ENCODE assay signal across 2 cellular contexts in the genomic region with DNA sequence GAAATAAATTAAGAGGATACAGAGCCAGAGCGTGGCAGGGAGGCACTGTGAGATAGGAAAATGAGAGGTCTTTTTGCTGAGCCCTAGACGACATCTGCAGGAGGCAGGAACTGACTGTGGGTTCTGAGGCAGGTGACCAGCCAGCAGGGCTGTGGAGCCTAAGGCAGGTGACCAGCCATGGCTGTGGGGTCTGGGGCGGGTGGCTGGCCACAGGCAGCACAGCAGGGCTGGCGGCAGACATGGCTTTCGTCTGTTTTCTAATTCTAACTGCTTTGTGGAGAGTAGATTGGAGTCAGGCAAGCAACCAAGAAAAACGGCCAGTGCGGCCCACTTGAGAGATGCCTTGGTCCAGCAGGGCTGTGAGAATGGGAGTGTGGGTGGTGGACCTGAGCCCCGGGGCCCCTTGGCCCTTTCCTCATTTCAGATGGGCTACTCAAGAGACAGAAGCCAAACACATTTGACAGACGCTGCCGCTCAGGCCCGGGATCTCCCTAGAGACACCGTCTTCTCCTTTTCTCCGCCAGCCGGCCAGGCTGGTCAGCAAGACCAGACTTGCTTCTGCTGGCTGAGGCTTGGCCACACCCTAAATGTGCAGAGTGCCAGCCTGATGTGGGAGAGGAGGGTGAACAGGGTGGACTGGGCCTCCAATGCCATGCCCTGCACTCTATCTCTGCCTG.
TF ChIP-seq lines count a peak whose summit lies in the region.

No MANE protein-coding gene starts in this region.

TF ChIP-seq in H1, 55 proteins besides CTCF, POLR2A, EP300 and RAD21:
- no peak for TF ChIP-seq PHF8 (conservative IDR thresholded peaks at IDR 0.05; ENCODE audit: low read depth, low read length)
- no peak for TF ChIP-seq CBX5 (IDR thresholded peaks at IDR 0.05; ENCODE audit: low read depth, low read length)
- no peak for TF ChIP-seq SUZ12 (IDR thresholded peaks at IDR 0.05; ENCODE audit: low read length)
- TF ChIP-seq RFX5 (IDR thresholded peaks at IDR 0.05; ENCODE audit: borderline replicate concordance, low read depth, low read length): no peak
- TF ChIP-seq SP4 (IDR thresholded peaks at IDR 0.05; ENCODE audit: low read length): no peak
- no peak for TF ChIP-seq TEAD4 (IDR thresholded peaks at IDR 0.05; ENCODE audit: low read depth, low read length)
- no peak for TF ChIP-seq CEBPB (IDR thresholded peaks at IDR 0.05; ENCODE audit: low read depth, low read length)
- TF ChIP-seq TAF1 (IDR thresholded peaks at IDR 0.05; ENCODE audit: low read depth, low read length): no peak
- TF ChIP-seq GABPA (IDR thresholded peaks at IDR 0.05; ENCODE audit: borderline replicate concordance, insufficient read depth, low read length): no peak
- TF ChIP-seq BRCA1 (IDR thresholded peaks at IDR 0.05; ENCODE audit: low read depth, low read length): no peak
- TF ChIP-seq SRF (IDR thresholded peaks at IDR 0.05; ENCODE audit: low read depth, low read length): no peak
- TF ChIP-seq JUND (IDR thresholded peaks at IDR 0.05; ENCODE audit: low read length): no peak

TF ChIP-seq in WTC11, 78 proteins besides CTCF, POLR2A, EP300 and RAD21:
- no peak for TF ChIP-seq SMAD4 (CRISPR knock-in tag; IDR thresholded peaks at IDR 0.05)
- TF ChIP-seq RORB (CRISPR knock-in tag; IDR thresholded peaks at IDR 0.05): no peak
- no peak for TF ChIP-seq ZNF263 (CRISPR knock-in tag; IDR thresholded peaks at IDR 0.05; ENCODE audit: low read depth)
- TF ChIP-seq, protein P1, sequence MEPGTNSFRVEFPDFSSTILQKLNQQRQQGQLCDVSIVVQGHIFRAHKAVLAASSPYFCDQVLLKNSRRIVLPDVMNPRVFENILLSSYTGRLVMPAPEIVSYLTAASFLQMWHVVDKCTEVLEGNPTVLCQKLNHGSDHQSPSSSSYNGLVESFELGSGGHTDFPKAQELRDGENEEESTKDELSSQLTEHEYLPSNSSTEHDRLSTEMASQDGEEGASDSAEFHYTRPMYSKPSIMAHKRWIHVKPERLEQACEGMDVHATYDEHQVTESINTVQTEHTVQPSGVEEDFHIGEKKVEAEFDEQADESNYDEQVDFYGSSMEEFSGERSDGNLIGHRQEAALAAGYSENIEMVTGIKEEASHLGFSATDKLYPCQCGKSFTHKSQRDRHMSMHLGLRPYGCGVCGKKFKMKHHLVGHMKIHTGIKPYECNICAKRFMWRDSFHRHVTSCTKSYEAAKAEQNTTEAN (CRISPR knock-in tag; IDR thresholded peaks at IDR 0.05): no peak
- TF ChIP-seq, protein P2, sequence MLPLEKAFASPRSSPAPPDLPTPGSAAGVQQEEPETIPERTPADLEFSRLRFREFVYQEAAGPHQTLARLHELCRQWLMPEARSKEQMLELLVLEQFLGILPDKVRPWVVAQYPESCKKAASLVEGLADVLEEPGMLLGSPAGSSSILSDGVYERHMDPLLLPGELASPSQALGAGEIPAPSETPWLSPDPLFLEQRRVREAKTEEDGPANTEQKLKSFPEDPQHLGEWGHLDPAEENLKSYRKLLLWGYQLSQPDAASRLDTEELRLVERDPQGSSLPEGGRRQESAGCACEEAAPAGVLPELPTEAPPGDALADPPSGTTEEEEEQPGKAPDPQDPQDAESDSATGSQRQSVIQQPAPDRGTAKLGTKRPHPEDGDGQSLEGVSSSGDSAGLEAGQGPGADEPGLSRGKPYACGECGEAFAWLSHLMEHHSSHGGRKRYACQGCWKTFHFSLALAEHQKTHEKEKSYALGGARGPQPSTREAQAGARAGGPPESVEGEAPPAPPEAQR (CRISPR knock-in tag; IDR thresholded peaks at IDR 0.05): no peak
- TF ChIP-seq SP1 (CRISPR knock-in tag; conservative IDR thresholded peaks at IDR 0.05): no peak
- TF ChIP-seq ZNF232 (CRISPR knock-in tag; IDR thresholded peaks at IDR 0.05): no peak
- TF ChIP-seq TCF7 (CRISPR knock-in tag; IDR thresholded peaks at IDR 0.05; ENCODE audit: low read depth): no peak
- TF ChIP-seq, protein P3, sequence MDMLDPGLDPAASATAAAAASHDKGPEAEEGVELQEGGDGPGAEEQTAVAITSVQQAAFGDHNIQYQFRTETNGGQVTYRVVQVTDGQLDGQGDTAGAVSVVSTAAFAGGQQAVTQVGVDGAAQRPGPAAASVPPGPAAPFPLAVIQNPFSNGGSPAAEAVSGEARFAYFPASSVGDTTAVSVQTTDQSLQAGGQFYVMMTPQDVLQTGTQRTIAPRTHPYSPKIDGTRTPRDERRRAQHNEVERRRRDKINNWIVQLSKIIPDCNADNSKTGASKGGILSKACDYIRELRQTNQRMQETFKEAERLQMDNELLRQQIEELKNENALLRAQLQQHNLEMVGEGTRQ (CRISPR knock-in tag; IDR thresholded peaks at IDR 0.05): no peak
- TF ChIP-seq MXD4 (CRISPR knock-in tag; IDR thresholded peaks at IDR 0.05; ENCODE audit: borderline replicate concordance): no peak
- no peak for TF ChIP-seq ZNF219 (CRISPR knock-in tag; IDR thresholded peaks at IDR 0.05; ENCODE audit: borderline replicate concordance)
TF ChIP-seq in WTC11: peak in this region for 0.
